2 cellular contexts compared by ENCODE assay signal in the genomic region with DNA sequence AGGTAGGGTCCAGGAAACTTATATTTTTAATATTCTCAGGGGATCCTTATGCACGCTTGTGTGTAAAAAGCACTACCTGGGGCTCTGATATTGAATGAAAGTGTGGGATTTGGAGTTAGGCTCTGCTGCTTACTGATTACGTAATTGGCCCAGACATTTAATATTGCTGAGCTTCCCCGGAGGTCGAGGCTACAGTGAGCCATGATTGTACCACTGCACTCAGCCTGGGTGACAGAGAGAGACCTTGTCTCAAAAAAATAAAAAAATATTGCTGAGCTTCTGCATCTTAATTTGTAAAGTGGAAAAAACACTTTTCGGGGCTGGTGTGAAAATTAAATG.
TF ChIP-seq lines count a peak whose summit lies in the region.

No MANE protein-coding gene starts in this region.

TF ChIP-seq in IMR-90, 13 proteins besides CTCF, POLR2A, EP300 and RAD21:
- TF ChIP-seq CEBPB (IDR thresholded peaks at IDR 0.05; ENCODE audit: low read depth, low read length) (peak; percentile 78), MAFK (IDR thresholded peaks at IDR 0.05; ENCODE audit: low read depth, low read length) (no peak), FOS (IDR thresholded peaks at IDR 0.05; ENCODE audit: low read depth, low read length) (no peak)
TF ChIP-seq in IMR-90: peak in this region for 1.

TF ChIP-seq in K562, 482 proteins besides CTCF, POLR2A, EP300 and RAD21:
- no peak for TF ChIP-seq TSC22D4 (tag; IDR thresholded peaks at IDR 0.05)
- TF ChIP-seq CEBPG (CRISPR knock-in tag; IDR thresholded peaks at IDR 0.05) = no peak
- TF ChIP-seq CEBPG (tag; conservative IDR thresholded peaks at IDR 0.05 in 1 of 2, IDR thresholded peaks at IDR 0.05 in 1 of 2) = peak; percentile 25 to 52; a peak in 2 of 4 replicates
- no peak for TF ChIP-seq E2F1 (CRISPR knock-in tag; IDR thresholded peaks at IDR 0.05)
- TF ChIP-seq CEBPB (tag; IDR thresholded peaks at IDR 0.05) = peak; percentile 50; the same call in 1 of the 2 replicates
